Comparison of ENCODE assay signal across 11 cellular contexts in genomic region chr1:39394059-39394458, GRCh38.
A peak's percentile ranks its signal among the peaks of the same experiment; 100 is the strongest.
DNase-seq lines count a peak whose midpoint lies in the region; ATAC-seq and TF ChIP-seq lines count a peak whose summit lies in the region.
"Had no signal": no experiment of that assay in that cellular context is flagged by ENCODE, and none has a peak within 500 bp of the region (broad histone marks: within the 10 kb centered on the region; RNA-seq: fewer than 3 reads in every experiment).

No MANE protein-coding gene starts in this region.

- H3K9me3 Mint-ChIP-seq in activated naive CD4-positive, alpha-beta T cell treated with anti-CD3 and anti-CD28 coated beads, Interleukin-2, amount 50 U/mL, for 72 hours = no peaks in the 10 kb centered on the region

- H4K20me1 ChIP-seq in GM23248 (ENCODE audit: insufficient read depth) = no peaks in the 10 kb centered on the region

- H3K27me3 ChIP-seq in cardiac muscle cell = no peaks in the 10 kb centered on the region
- H3K27me3 ChIP-seq in lower lobe of right lung (ENCODE audit: low read depth) = no peaks in the 10 kb centered on the region
- no peaks in the 10 kb centered on the region for H3K27me3 ChIP-seq in transverse colon
- H3K27me3 ChIP-seq in GM23248 (replicated peaks; ENCODE audit: insufficient read depth) = no peaks in the 10 kb centered on the region

- TF ChIP-seq POLR2A in transverse colon (IDR thresholded peaks at IDR 0.05) = no peak

- intact Hi-C loops in left cardiac atrium (cut with DNase I) (no loop called here), lower lobe of right lung (cut with DNase I) (no loop called here), transverse colon (cut with DNase I; ENCODE audit: low total_unique reads) (no loop called here), sciatic nerve (cut with DNase I) (no loop called here)

- peaks cover 53% of the 10 kb centered on the region for H3F3A ChIP-seq in GM23248 (ENCODE audit: insufficient read depth)

- peaks cover 0 to 41% of the 10 kb centered on the region in 2 donors for H3K36me3 Mint-ChIP-seq in activated naive CD4-positive, alpha-beta T cell treated with anti-CD3 and anti-CD28 coated beads, Interleukin-2, amount 50 U/mL, for 72 hours

- H3K27ac ChIP-seq in cardiac muscle cell = peak overlapping the region; percentile 91
- H3K27ac ChIP-seq in lower lobe of right lung = peak overlapping the region; percentile 38
- peak overlapping the region; percentile 52 to 80 (median 67) for H3K27ac ChIP-seq in transverse colon
- H3K27ac ChIP-seq in GM23248 = no peak overlapping the region; the same call in 1 of the 2 replicates

- in situ Hi-C loops in transverse colon (cut with MboI; ENCODE audit: low pct_ligation_motif_present in 1 of 4, low pct_unique_long_range_greater_than_20kb in 1 of 4, low sequenced_read_pairs in 3 of 4) = no loop called here
- in situ Hi-C loops in GM23248 (cut with MboI) = no loop called here

- H3K4me2 ChIP-seq in GM23248 (ENCODE audit: unreplicated experiment) = no peak overlapping the region

- no peak for ATAC-seq in left cardiac atrium
- no peak for ATAC-seq in activated naive CD4-positive, alpha-beta T cell treated with anti-CD3 and anti-CD28 coated beads, Interleukin-2, amount 50 U/mL, for 72 hours
- no peak for ATAC-seq in lower lobe of right lung
- ATAC-seq in sciatic nerve = no peak

- peak overlapping the region; percentile 33 to 79 for H3K27ac Mint-ChIP-seq in activated naive CD4-positive, alpha-beta T cell treated with anti-CD3 and anti-CD28 coated beads, Interleukin-2, amount 50 U/mL, for 72 hours

- H3K9ac ChIP-seq in GM23248 = no peak overlapping the region

- no peaks in the 10 kb centered on the region for H3K9me2 ChIP-seq in GM23248 (ENCODE audit: insufficient read depth)

- H3K4me1 ChIP-seq in cardiac muscle cell (ENCODE audit: low read depth) (peaks cover 84% of the 10 kb centered on the region), lower lobe of right lung (peaks cover 85% of the 10 kb centered on the region), transverse colon (peaks cover 34 to 61% (median 53%) of the 10 kb centered on the region in 4 donors), GM23248 (ENCODE audit: insufficient read depth) (peaks cover 75% of the 10 kb centered on the region)

- H3K4me3 ChIP-seq in cardiac muscle cell (no peak overlapping the region), lower lobe of right lung (no peak overlapping the region), transverse colon (no peak overlapping the region), GM23248 (no peak overlapping the region)

- H3K79me2 ChIP-seq in GM23248 (ENCODE audit: insufficient read depth) = peaks cover 84% of the 10 kb centered on the region

- DNase-seq in cardiac muscle cell (ENCODE audit: low read depth in 1 of 2, low spot score in 1 of 2) = no peak
- no peak for DNase-seq in left cardiac atrium
- no peak for DNase-seq in activated naive CD4-positive, alpha-beta T cell treated with anti-CD3 and anti-CD28 coated beads, Interleukin-2, amount 50 U/mL, for 72 hours (ENCODE audit: low spot score in 2 of 2)
- no peak for DNase-seq in lower lobe of right lung
- DNase-seq in transverse colon = no peak
- DNase-seq in 8988T = no peak
- DNase-seq in GM23248 = no peak
- no peak for DNase-seq in sciatic nerve (ENCODE audit: low spot score)
- DNase-seq: head of caudate nucleus, NCI-H446 treated with DMSO at 0.1 percent for 48 hours, SHP77 treated with DMSO at 0.1 percent for 48 hours had no signal

- no peak for TF ChIP-seq EP300 in transverse colon (IDR thresholded peaks at IDR 0.05; ENCODE audit: low read depth)

- TF ChIP-seq CTCF in cardiac muscle cell (IDR thresholded peaks at IDR 0.05; ENCODE audit: low read depth, low read length) (no peak), lower lobe of right lung (IDR thresholded peaks at IDR 0.05) (no peak), transverse colon (IDR thresholded peaks at IDR 0.05) (no peak)

- H2AFZ ChIP-seq in GM23248 = no peak overlapping the region

- 60 to 73% methylated on average over 5 to 6 of the region's 6 CpGs for WGBS in transverse colon (ENCODE audit: low coverage in 1 of 2), 2 donors
- 88 to 89% methylated on average over 6 of the region's 6 CpGs for WGBS in GM23248 (ENCODE audit: low coverage in 1 of 2, low lambda C conversion rate in 2 of 2, missing lambda C conversion rate in 2 of 2), 2 experiments

- peaks cover 3% of the 10 kb centered on the region for H3K36me3 ChIP-seq in cardiac muscle cell
- H3K36me3 ChIP-seq in lower lobe of right lung = peaks cover 19% of the 10 kb centered on the region
- no peaks in the 10 kb centered on the region for H3K36me3 ChIP-seq in transverse colon
- no peaks in the 10 kb centered on the region for H3K36me3 ChIP-seq in GM23248 (ENCODE audit: low read depth)

- H3K9me3 ChIP-seq in cardiac muscle cell (ENCODE audit: low read depth) (no peaks in the 10 kb centered on the region), lower lobe of right lung (no peaks in the 10 kb centered on the region), transverse colon (no peaks in the 10 kb centered on the region), GM23248 (ENCODE audit: low read depth) (no peaks in the 10 kb centered on the region)
